In genomic region chr22:48742556-48743343, GRCh38 we compare ENCODE assay signal across 1 cellular context.
TF ChIP-seq lines count a peak whose summit lies in the region.

No MANE protein-coding gene starts in this region.

TF ChIP-seq in SK-N-SH, 30 proteins besides CTCF, POLR2A, EP300 and RAD21 (continued from another document):
- TF ChIP-seq MXI1 (IDR thresholded peaks at IDR 0.05; ENCODE audit: low read depth, low read length) (no peak), CHD2 (IDR thresholded peaks at IDR 0.05; ENCODE audit: low read length, partially characterized antibody) (no peak), SMC3 (IDR thresholded peaks at IDR 0.05; ENCODE audit: low read depth, low read length) (no peak), FOSL2 (IDR thresholded peaks at IDR 0.05; ENCODE audit: borderline replicate concordance, low read depth) (no peak), MAX (IDR thresholded peaks at IDR 0.05; ENCODE audit: low read depth) (no peak), EZH2phosphoT487 (IDR thresholded peaks at IDR 0.05; ENCODE audit: borderline replicate concordance, low read depth) (no peak), TAF1 (IDR thresholded peaks at IDR 0.05; ENCODE audit: borderline replicate concordance, low read depth, low read length) (no peak), USF1 (IDR thresholded peaks at IDR 0.05; ENCODE audit: borderline replicate concordance, low read depth) (no peak), RFX5 (IDR thresholded peaks at IDR 0.05; ENCODE audit: low read length) (no peak), NFIC (IDR thresholded peaks at IDR 0.05; ENCODE audit: borderline replicate concordance) (no peak)
- TF ChIP-seq, protein P1, sequence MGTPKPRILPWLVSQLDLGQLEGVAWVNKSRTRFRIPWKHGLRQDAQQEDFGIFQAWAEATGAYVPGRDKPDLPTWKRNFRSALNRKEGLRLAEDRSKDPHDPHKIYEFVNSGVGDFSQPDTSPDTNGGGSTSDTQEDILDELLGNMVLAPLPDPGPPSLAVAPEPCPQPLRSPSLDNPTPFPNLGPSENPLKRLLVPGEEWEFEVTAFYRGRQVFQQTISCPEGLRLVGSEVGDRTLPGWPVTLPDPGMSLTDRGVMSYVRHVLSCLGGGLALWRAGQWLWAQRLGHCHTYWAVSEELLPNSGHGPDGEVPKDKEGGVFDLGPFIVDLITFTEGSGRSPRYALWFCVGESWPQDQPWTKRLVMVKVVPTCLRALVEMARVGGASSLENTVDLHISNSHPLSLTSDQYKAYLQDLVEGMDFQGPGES (IDR thresholded peaks at IDR 0.05; ENCODE audit: low read depth, low read length), result no peak
TF ChIP-seq in SK-N-SH: peak in this region for 0.
